Comparison of ENCODE assay signal across 10 cellular contexts in genomic region chr3:64214002-64214696, GRCh38. TPM values are rescaled to one million over a fixed set of nuclear protein-coding genes. Genes with fewer than 3 reads are reported as not detected.
A peak's percentile ranks its signal among the peaks of the same experiment; 100 is the strongest.
DNase-seq lines count a peak whose midpoint lies in the region; ATAC-seq and TF ChIP-seq lines count a peak whose summit lies in the region.
"Had no signal": no experiment of that assay in that cellular context is flagged by ENCODE, and none has a peak within 500 bp of the region (broad histone marks: within the 10 kb centered on the region; RNA-seq: fewer than 3 reads in every experiment).

No MANE protein-coding gene starts in this region.

- H3K4me3 ChIP-seq in gastroesophageal sphincter (peak overlapping the region; percentile 10 to 41), prostate gland (peak overlapping the region in 1 of 2 donors; percentile 6)
- H3K4me3 ChIP-seq in CD8-positive, alpha-beta T cell (ENCODE audit: low read depth, low read length): no peak overlapping the region
- H3K4me3 ChIP-seq in CD4-positive, alpha-beta memory T cell (ENCODE audit: low read length in 2 of 2): no peak overlapping the region

- TF ChIP-seq EP300 in gastroesophageal sphincter (IDR thresholded peaks at IDR 0.05): no peak

- DNase-seq in EH (ENCODE audit: low read depth) (peak; percentile 80), prostate gland (ENCODE audit: low spot score) (no peak), activated gamma-delta T cell treated with Interleukin-2 at 50 U/mL for 16 hours (no peak)
- no peak for DNase-seq in CD8-positive, alpha-beta T cell
- no peak for DNase-seq in activated CD8-positive, alpha-beta memory T cell treated with anti-CD3 and anti-CD28 coated beads, Interleukin-2, amount 10 ng/mL, durations not matched to agents 7 days and 5 days
- DNase-seq in CD4-positive, alpha-beta memory T cell: no peak
- DNase-seq: midbrain; NK-92 treated with Interleukin-12 subunit alpha and Interleukin-12 subunit beta, amount 100 ng/mL, for 24 hours had no signal

- POLR2A ChIA-PET in CD8-positive, alpha-beta T cell (lab: Charles Lee): interaction anchor here (1.2 kb wide), 1 partner anchor 12 kb away, joined by 3 read pairs; no protein-coding TSS in a partner anchor
- POLR2A ChIA-PET in CD4-positive, alpha-beta memory T cell (lab: Charles Lee; ENCODE audit: partially characterized antibody): no interaction called here

- CTCF ChIA-PET in CD8-positive, alpha-beta T cell (lab: Charles Lee): no interaction called here
- CTCF ChIA-PET in activated CD8-positive, alpha-beta memory T cell treated with anti-CD3 and anti-CD28 coated beads, Interleukin-2, amount 10 ng/mL, durations not matched to agents 7 days and 5 days (lab: Charles Lee): no interaction called here
- CTCF ChIA-PET in CD4-positive, alpha-beta memory T cell (lab: Charles Lee; ENCODE audit: partially characterized antibody): no interaction called here

- H3K9me3 ChIP-seq in gastroesophageal sphincter: no peaks in the 10 kb centered on the region
- H3K9me3 ChIP-seq in prostate gland: no peaks in the 10 kb centered on the region
- no peaks in the 10 kb centered on the region for H3K9me3 ChIP-seq in CD8-positive, alpha-beta T cell (ENCODE audit: low read length)
- H3K9me3 ChIP-seq in CD4-positive, alpha-beta memory T cell (ENCODE audit: control insufficient read depth in 1 of 2, low read length in 2 of 2): no peaks in the 10 kb centered on the region

- H3K27me3 Mint-ChIP-seq in CD8-positive, alpha-beta T cell (ENCODE audit: low read depth): peaks cover 3% of the 10 kb centered on the region
- H3K27me3 Mint-ChIP-seq in activated CD8-positive, alpha-beta memory T cell treated with anti-CD3 and anti-CD28 coated beads, Interleukin-2, amount 10 ng/mL, durations not matched to agents 7 days and 5 days: no peaks in the 10 kb centered on the region
- peaks cover 0 to 2% of the 10 kb centered on the region in 2 donors for H3K27me3 Mint-ChIP-seq in CD4-positive, alpha-beta memory T cell

- no peak overlapping the region for H3K27ac Mint-ChIP-seq in CD8-positive, alpha-beta T cell
- H3K27ac Mint-ChIP-seq in activated CD8-positive, alpha-beta memory T cell treated with anti-CD3 and anti-CD28 coated beads, Interleukin-2, amount 10 ng/mL, durations not matched to agents 7 days and 5 days: no peak overlapping the region
- H3K27ac Mint-ChIP-seq in CD4-positive, alpha-beta memory T cell: no peak overlapping the region

- intact Hi-C loops in prostate gland (cut with DNase I): no loop called here
- intact Hi-C loops in CD8-positive, alpha-beta T cell (cut with DNase I, micrococcal nuclease): no loop called here
- intact Hi-C loops in CD4-positive, alpha-beta memory T cell (cut with micrococcal nuclease): no loop called here

- peak; percentile 73 for ATAC-seq in SK-N-SH treated with all-trans-retinoic acid at 6 μM for 48 hours
- peak; percentile 58 for ATAC-seq in gastroesophageal sphincter
- ATAC-seq in CD8-positive, alpha-beta T cell: no peak
- ATAC-seq in activated CD8-positive, alpha-beta memory T cell treated with anti-CD3 and anti-CD28 coated beads, Interleukin-2, amount 10 ng/mL, durations not matched to agents 7 days and 5 days: no peak

- H3K36me3 Mint-ChIP-seq in CD8-positive, alpha-beta T cell: no peaks in the 10 kb centered on the region
- no peaks in the 10 kb centered on the region for H3K36me3 Mint-ChIP-seq in activated CD8-positive, alpha-beta memory T cell treated with anti-CD3 and anti-CD28 coated beads, Interleukin-2, amount 10 ng/mL, durations not matched to agents 7 days and 5 days
- no peaks in the 10 kb centered on the region for H3K36me3 Mint-ChIP-seq in CD4-positive, alpha-beta memory T cell

- no peaks in the 10 kb centered on the region for H3K4me1 Mint-ChIP-seq in CD8-positive, alpha-beta T cell (ENCODE audit: low read depth)
- no peaks in the 10 kb centered on the region for H3K4me1 Mint-ChIP-seq in activated CD8-positive, alpha-beta memory T cell treated with anti-CD3 and anti-CD28 coated beads, Interleukin-2, amount 10 ng/mL, durations not matched to agents 7 days and 5 days
- no peaks in the 10 kb centered on the region for H3K4me1 Mint-ChIP-seq in CD4-positive, alpha-beta memory T cell

- H3K27ac ChIP-seq in gastroesophageal sphincter (peak overlapping the region; percentile 82 to 94 (median 86)), prostate gland (peak overlapping the region; percentile 66 to 69)
- no peak overlapping the region for H3K27ac ChIP-seq in CD8-positive, alpha-beta T cell (ENCODE audit: low read depth, low read length)
- H3K27ac ChIP-seq in CD4-positive, alpha-beta memory T cell (ENCODE audit: low read depth, low read length): no peak overlapping the region

- TF ChIP-seq CTCF in gastroesophageal sphincter (IDR thresholded peaks at IDR 0.05) (no peak), prostate gland (IDR thresholded peaks at IDR 0.05) (no peak)
- no peak for TF ChIP-seq CTCF in CD8-positive, alpha-beta T cell (IDR thresholded peaks at IDR 0.05)

- H3K4me1 ChIP-seq in gastroesophageal sphincter (peaks cover 53 to 100% (median 57%) of the 10 kb centered on the region in 3 donors), prostate gland (replicated peaks) (no peaks in the 10 kb centered on the region)
- H3K4me1 ChIP-seq in CD8-positive, alpha-beta T cell (ENCODE audit: insufficient read depth, low read length): no peaks in the 10 kb centered on the region
- H3K4me1 ChIP-seq in CD4-positive, alpha-beta memory T cell (ENCODE audit: insufficient read depth, low read length): no peaks in the 10 kb centered on the region

- WGBS in gastroesophageal sphincter (ENCODE audit: low coverage in 1 of 2), 2 donors: 4 to 42% methylated on average over 1 to 4 of the region's 10 CpGs
- 16% methylated on average over 10 of the region's 10 CpGs for WGBS in prostate gland

- no peaks in the 10 kb centered on the region for H3K9me3 Mint-ChIP-seq in CD8-positive, alpha-beta T cell
- H3K9me3 Mint-ChIP-seq in activated CD8-positive, alpha-beta memory T cell treated with anti-CD3 and anti-CD28 coated beads, Interleukin-2, amount 10 ng/mL, durations not matched to agents 7 days and 5 days (ENCODE audit: low read depth): no peaks in the 10 kb centered on the region
- H3K9me3 Mint-ChIP-seq in CD4-positive, alpha-beta memory T cell: no peaks in the 10 kb centered on the region

- no peaks in the 10 kb centered on the region for H3K27me3 ChIP-seq in gastroesophageal sphincter
- no peaks in the 10 kb centered on the region for H3K27me3 ChIP-seq in prostate gland (replicated peaks; ENCODE audit: insufficient read depth)
- no peaks in the 10 kb centered on the region for H3K27me3 ChIP-seq in CD8-positive, alpha-beta T cell (ENCODE audit: insufficient read depth, low read length)
- H3K27me3 ChIP-seq in CD4-positive, alpha-beta memory T cell (ENCODE audit: insufficient read depth, low read length): no peaks in the 10 kb centered on the region

- TF ChIP-seq POLR2A in gastroesophageal sphincter (IDR thresholded peaks at IDR 0.05) (no peak), prostate gland (IDR thresholded peaks at IDR 0.05) (no peak)

- no peak overlapping the region for H3K4me3 Mint-ChIP-seq in CD8-positive, alpha-beta T cell
- H3K4me3 Mint-ChIP-seq in activated CD8-positive, alpha-beta memory T cell treated with anti-CD3 and anti-CD28 coated beads, Interleukin-2, amount 10 ng/mL, durations not matched to agents 7 days and 5 days: no peak overlapping the region
- no peak overlapping the region for H3K4me3 Mint-ChIP-seq in CD4-positive, alpha-beta memory T cell

- H3K36me3 ChIP-seq in gastroesophageal sphincter (no peaks in the 10 kb centered on the region), prostate gland (no peaks in the 10 kb centered on the region)
- no peaks in the 10 kb centered on the region for H3K36me3 ChIP-seq in CD8-positive, alpha-beta T cell (ENCODE audit: insufficient read depth, low read length)
- H3K36me3 ChIP-seq in CD4-positive, alpha-beta memory T cell (ENCODE audit: insufficient read depth, low read length): no peaks in the 10 kb centered on the region

TF ChIP-seq in SK-N-SH treated with all-trans-retinoic acid at 6 μM for 48 hours, 23 proteins besides CTCF, POLR2A, EP300 and RAD21 (continues in another document):
- TF ChIP-seq PPARA (CRISPR knock-in tag; IDR thresholded peaks at IDR 0.05; ENCODE audit: borderline replicate concordance) (no peak), ISL1 (CRISPR knock-in tag; IDR thresholded peaks at IDR 0.05) (peak; percentile 60), POU6F1 (CRISPR knock-in tag; IDR thresholded peaks at IDR 0.05; ENCODE audit: borderline replicate concordance, low read depth) (no peak), RARB (CRISPR knock-in tag; IDR thresholded peaks at IDR 0.05) (no peak), ZC3H10 (CRISPR knock-in tag; IDR thresholded peaks at IDR 0.05) (no peak), ZNF565 (CRISPR knock-in tag; conservative IDR thresholded peaks at IDR 0.05; ENCODE audit: low read depth) (no peak), ZFP3 (CRISPR knock-in tag; IDR thresholded peaks at IDR 0.05) (no peak), ZNF8 (CRISPR knock-in tag; IDR thresholded peaks at IDR 0.05) (no peak)

RNA-seq across cellular contexts. Expression of gene PRICKLE2, which starts 11.1 kb away (rescaled TPM):
- total RNA-seq in gastroesophageal sphincter (100 to 1,000 TPM in 2 of 4 donors, 10 to 100 TPM in 2; 77.3 to 109 (median 96.7) TPM), prostate gland (10 to 100 TPM; 11.9 to 21.0 TPM)
- not detected for total RNA-seq in CD8-positive, alpha-beta T cell
- not detected for total RNA-seq in activated CD8-positive, alpha-beta memory T cell treated with anti-CD3 and anti-CD28 coated beads, Interleukin-2, amount 10 ng/mL, durations not matched to agents 7 days and 5 days
- total RNA-seq in CD4-positive, alpha-beta memory T cell: not detected
- not detected for polyA plus RNA-seq in CD4-positive, alpha-beta memory T cell

Comparison
In these comparisons a context has a peak if more than half of its experiments do, and no peak if none do; other contexts are left out.
1. ATAC-seq: peak in SK-N-SH treated with all-trans-retinoic acid at 6 μM for 48 hours (single experiment) and gastroesophageal sphincter (single experiment); none in CD8-positive, alpha-beta T cell (single experiment) and activated CD8-positive, alpha-beta memory T cell treated with anti-CD3 and anti-CD28 coated beads, Interleukin-2, amount 10 ng/mL, durations not matched to agents 7 days and 5 days (single experiment).
2. H3K27ac ChIP-seq: peak in gastroesophageal sphincter (4 of 4) and prostate gland (2 of 2); none in CD8-positive, alpha-beta T cell (single experiment) and CD4-positive, alpha-beta memory T cell (single experiment).
3. H3K4me3 ChIP-seq: peak in gastroesophageal sphincter (2 of 2); none in CD8-positive, alpha-beta T cell (single experiment) and CD4-positive, alpha-beta memory T cell (0 of 2).
4. RNA of gene PRICKLE2, which starts 11.1 kb away (total RNA-seq): 77.3 to 109 TPM in gastroesophageal sphincter and 11.9 to 21.0 TPM in prostate gland; not detected in activated CD8-positive, alpha-beta memory T cell treated with anti-CD3 and anti-CD28 coated beads, Interleukin-2, amount 10 ng/mL, durations not matched to agents 7 days and 5 days, not detected in CD8-positive, alpha-beta T cell and not detected in CD4-positive, alpha-beta memory T cell; every median in the first group is over 10 times any median in the second.